Comparison of ENCODE assay signal across 8 cellular contexts in genomic region chr6:42046491-42047219, GRCh38. TPM values are rescaled to one million over a fixed set of nuclear protein-coding genes. Genes with fewer than 3 reads are reported as not detected.
DNase-seq lines count a peak whose midpoint lies in the region; ATAC-seq, FAIRE-seq and TF ChIP-seq lines count a peak whose summit lies in the region.

No MANE protein-coding gene starts in this region.

- peaks cover 10 to 26% of the 10 kb centered on the region in 2 donors for H3K4me1 ChIP-seq in neuronal stem cell (ENCODE audit: control insufficient read depth in 2 of 2, insufficient read depth in 1 of 2, low read depth in 1 of 2, low read length in 2 of 2)

- no peak overlapping the region for H2BK12ac ChIP-seq in neuronal stem cell (ENCODE audit: low read length)

- no peaks in the 10 kb centered on the region for H3K79me1 ChIP-seq in neuronal stem cell (ENCODE audit: low read depth, low read length)

- no peak overlapping the region for H2BK15ac ChIP-seq in neuronal stem cell (ENCODE audit: low read length)

- H3K9ac ChIP-seq in neuronal stem cell (ENCODE audit: low read depth, low read length, poor library complexity) = no peak overlapping the region

- H3K4ac ChIP-seq in neuronal stem cell (ENCODE audit: low read length) = no peak overlapping the region

- H2AK5ac ChIP-seq in neuronal stem cell (ENCODE audit: low read depth, low read length) = no peak overlapping the region

- H3K27ac ChIP-seq in neuronal stem cell (replicated peaks; ENCODE audit: low read length) = no peak overlapping the region

- peak overlapping the region; percentile 48 to 97 for H3K4me3 Mint-ChIP-seq in CD14-positive monocyte

- H2BK5ac ChIP-seq in neuronal stem cell (ENCODE audit: low read length) = no peak overlapping the region

- peak overlapping the region in 2 of 7 donors; percentile 42 to 56 for H3K27ac Mint-ChIP-seq in CD14-positive monocyte

- H3K36me3 ChIP-seq in neuronal stem cell (replicated peaks in 1 of 2; ENCODE audit: control insufficient read depth in 2 of 2, insufficient read depth in 2 of 2, low read length in 2 of 2) (peaks cover 0 to 2% of the 10 kb centered on the region in 2 donors), MG63 (no peaks in the 10 kb centered on the region)

- H3K14ac ChIP-seq in neuronal stem cell (ENCODE audit: low read length) = no peak overlapping the region

- H3K23ac ChIP-seq in neuronal stem cell (ENCODE audit: low read depth, low read length, poor library complexity) = no peak overlapping the region

- intact Hi-C loops in CD14-positive monocyte (cut with micrococcal nuclease) = loop anchor here (5.0 kb wide), 3 partner anchors 109 to 154 kb away; partner anchors contain the start of genes BYSL (in 1 of the 2) and MED20 (in 1 of the 2)

- peak overlapping the region; percentile 77 for H2AFZ ChIP-seq in neuronal stem cell (ENCODE audit: low read length)

- DNase-seq in CD14-positive monocyte (ENCODE audit: low spot score) (no peak), OCI-M1 (lab: John Stamatoyannopoulos, UW) (peak; percentile 66), dermis blood vessel endothelial cell (peak; percentile 40), neuronal stem cell (ENCODE audit: low spot score) (no peak), MG63 (no peak), glomerular visceral epithelial cell (ENCODE audit: extremely low spot score) (no peak), RCC 7860 (ENCODE audit: low spot score) (no peak)

- H3K9me3 ChIP-seq in neuronal stem cell (replicated peaks in 1 of 2; ENCODE audit: control insufficient read depth in 2 of 2, insufficient read depth in 1 of 2, low read depth in 1 of 2, low read length in 2 of 2) = peaks cover 0 to 3% of the 10 kb centered on the region in 2 donors
- no peaks in the 10 kb centered on the region for H3K9me3 ChIP-seq in MG63

- ATAC-seq in GM21360 (IDR thresholded peaks at IDR 0.05; ENCODE audit: unreplicated experiment) = no peak

- peaks cover 7 to 28% (median 11%) of the 10 kb centered on the region in 3 donors for H3K27me3 Mint-ChIP-seq in CD14-positive monocyte (ENCODE audit: low read depth in 3 of 3)

- H3K4me1 Mint-ChIP-seq in CD14-positive monocyte = peaks cover 76% of the 10 kb centered on the region

- H3K4me2 ChIP-seq in neuronal stem cell (ENCODE audit: insufficient read depth, low read length, poor library complexity, severe bottlenecking) = no peak overlapping the region

- WGBS in neuronal stem cell (ENCODE audit: extremely low coverage in 2 of 2, insufficient read length in 2 of 2, insufficient replicate concordance in 1 of 2), 2 donors = no CpG with 5 or more reads among the region's 12 CpGs

- no peak overlapping the region for H4K91ac ChIP-seq in neuronal stem cell (ENCODE audit: low read depth, low read length, poor library complexity)

- H2BK120ac ChIP-seq in neuronal stem cell (ENCODE audit: low read depth, low read length) = no peak overlapping the region

- peaks cover 0 to 2% (median 0%) of the 10 kb centered on the region in 7 donors for H3K9me3 Mint-ChIP-seq in CD14-positive monocyte

- peaks cover 2 to 4% of the 10 kb centered on the region in 2 donors for H3K36me3 Mint-ChIP-seq in CD14-positive monocyte

- H3K4me3 ChIP-seq in neuronal stem cell (ENCODE audit: low read length in 2 of 2) = no peak overlapping the region
- no peak overlapping the region for H3K4me3 ChIP-seq in MG63

- no peak overlapping the region for H4K8ac ChIP-seq in neuronal stem cell (ENCODE audit: low read depth, low read length)

- H3K18ac ChIP-seq in neuronal stem cell (ENCODE audit: low read length) = no peak overlapping the region

- FAIRE-seq in RCC 7860 (lab: Jason Lieb, UNC) = no peak

- TF ChIP-seq CTCF in CD14-positive monocyte (IDR thresholded peaks at IDR 0.05) = no peak

- H3K27me3 ChIP-seq in neuronal stem cell (ENCODE audit: control insufficient read depth in 3 of 3, insufficient read depth in 3 of 3, low read depth in 1 of 3, low read length in 3 of 3) (peaks cover 0 to 25% (median 0%) of the 10 kb centered on the region in 3 experiments), MG63 (no peaks in the 10 kb centered on the region)

RNA-seq across cellular contexts. Expression of gene TAF8, which starts 3.7 kb away (rescaled TPM):
- polyA plus RNA-seq in CD14-positive monocyte = 10 to 100 TPM; 13.1 to 16.6 TPM
- 19.1 and 20.3 TPM in 2 replicates for total RNA-seq in dermis blood vessel endothelial cell
- polyA plus RNA-seq in neuronal stem cell (2013, experiment 1 of 2) = 30.4 TPM
- 29.3 TPM for polyA plus RNA-seq in neuronal stem cell (2013, experiment 2 of 2)
- 20.8 and 29.5 TPM in 2 replicates for total RNA-seq in MG63 (2014; rRNA removed; shearing (Covaris generic); ENCODE audit: low replicate concordance)

Comparison
In these comparisons a context has a peak if more than half of its experiments do, and no peak if none do; other contexts are left out.
1. DNase-seq: peak in OCI-M1 (single experiment) and dermis blood vessel endothelial cell (single experiment); none in CD14-positive monocyte (single experiment), neuronal stem cell (single experiment), MG63 (single experiment), glomerular visceral epithelial cell (single experiment) and RCC 7860 (single experiment).